16 cellular contexts compared by ENCODE assay signal in the genomic region with DNA sequence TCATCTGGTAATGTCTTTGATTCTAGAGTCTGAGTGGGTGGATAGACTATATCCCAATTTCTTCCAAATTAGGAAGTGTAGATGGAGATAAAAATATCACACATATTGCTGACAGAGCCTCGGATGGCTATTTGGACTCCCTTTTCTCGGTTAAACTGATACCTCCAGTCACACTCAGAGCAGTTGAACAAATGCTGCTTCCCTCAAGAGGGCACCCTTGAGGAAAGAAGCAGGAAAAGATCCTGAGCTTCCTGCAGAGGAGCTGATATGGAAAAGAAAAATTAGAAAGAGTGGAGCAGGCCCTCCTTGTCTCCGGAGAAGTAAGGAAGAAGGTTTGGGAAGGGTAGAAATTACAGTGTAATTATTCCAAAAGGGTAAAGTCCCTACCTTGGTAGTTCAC.
DNase-seq lines count a peak whose midpoint lies in the region; ATAC-seq and TF ChIP-seq lines count a peak whose summit lies in the region.
"Had no signal": no experiment of that assay in that cellular context is flagged by ENCODE, and none has a peak within 500 bp of the region (broad histone marks: within the 10 kb centered on the region; RNA-seq: fewer than 3 reads in every experiment).

No MANE protein-coding gene starts in this region.

- intact Hi-C loops in left colon (cut with DNase I, micrococcal nuclease) (no loop called here), vagina (cut with DNase I) (no loop called here)
- intact Hi-C loops in activated CD4-positive, alpha-beta T cell treated with anti-CD3 and anti-CD28 coated beads, Interleukin-2, amount 10 ng/mL, durations not matched to agents 24 days and 14 days (cut with micrococcal nuclease): no loop called here

- TF ChIP-seq CTCF in astrocyte of the spinal cord (IDR thresholded peaks at IDR 0.05; ENCODE audit: low read depth, low read length): peak; percentile 33
- TF ChIP-seq CTCF in vagina (IDR thresholded peaks at IDR 0.05): no peak

- no peaks in the 10 kb centered on the region for H3K36me3 Mint-ChIP-seq in activated CD4-positive, alpha-beta T cell treated with anti-CD3 and anti-CD28 coated beads, Interleukin-2, amount 10 ng/mL, durations not matched to agents 24 days and 14 days (ENCODE audit: low read depth)
- H3K36me3 Mint-ChIP-seq: activated naive CD8-positive, alpha-beta T cell treated with anti-CD3 and anti-CD28 coated beads, Interleukin-2, amount 10 ng/mL, durations not matched to agents 7 days and 5 days; CD8-positive, alpha-beta memory T cell; naive thymus-derived CD8-positive, alpha-beta T cell; stimulated activated naive B cell treated with anti-CD40 and anti-IgM and Interleukin-4, amounts not matched to agents 10 μg/mL and 1 μg/mL and 100 μg/mL, for 72 hours; T-cell had no signal

- no peak overlapping the region for H3K4me3 Mint-ChIP-seq in activated CD4-positive, alpha-beta T cell treated with anti-CD3 and anti-CD28 coated beads, Interleukin-2, amount 10 ng/mL, durations not matched to agents 24 days and 14 days
- H3K4me3 Mint-ChIP-seq: activated naive CD8-positive, alpha-beta T cell treated with anti-CD3 and anti-CD28 coated beads, Interleukin-2, amount 10 ng/mL, durations not matched to agents 7 days and 5 days; CD8-positive, alpha-beta memory T cell; naive thymus-derived CD8-positive, alpha-beta T cell; stimulated activated naive B cell treated with anti-CD40 and anti-IgM and Interleukin-4, amounts not matched to agents 10 μg/mL and 1 μg/mL and 100 μg/mL, for 72 hours; T-cell had no signal

- TF ChIP-seq EP300 in Ishikawa (IDR thresholded peaks at IDR 0.05; ENCODE audit: borderline replicate concordance): no peak

- H3K9me3 Mint-ChIP-seq in activated CD4-positive, alpha-beta T cell treated with anti-CD3 and anti-CD28 coated beads, Interleukin-2, amount 10 ng/mL, durations not matched to agents 24 days and 14 days: no peaks in the 10 kb centered on the region
- H3K9me3 Mint-ChIP-seq: activated naive CD8-positive, alpha-beta T cell treated with anti-CD3 and anti-CD28 coated beads, Interleukin-2, amount 10 ng/mL, durations not matched to agents 7 days and 5 days had no signal

- peak; percentile 41 for ATAC-seq in left colon
- ATAC-seq: GM12878; naive thymus-derived CD8-positive, alpha-beta T cell; stimulated activated naive B cell treated with anti-CD40 and anti-IgM and Interleukin-4, amounts not matched to agents 10 μg/mL and 1 μg/mL and 100 μg/mL, for 72 hours; T-cell had no signal

- H3K36me3 ChIP-seq in vagina: no peaks in the 10 kb centered on the region

- no peaks in the 10 kb centered on the region for H3K4me1 Mint-ChIP-seq in activated CD4-positive, alpha-beta T cell treated with anti-CD3 and anti-CD28 coated beads, Interleukin-2, amount 10 ng/mL, durations not matched to agents 24 days and 14 days
- H3K4me1 Mint-ChIP-seq: activated naive CD8-positive, alpha-beta T cell treated with anti-CD3 and anti-CD28 coated beads, Interleukin-2, amount 10 ng/mL, durations not matched to agents 7 days and 5 days; CD8-positive, alpha-beta memory T cell; T-cell had no signal

- no peak overlapping the region for H3K4me3 ChIP-seq in astrocyte of the spinal cord (ENCODE audit: low read depth, low read length)
- no peak overlapping the region for H3K4me3 ChIP-seq in vagina
- H3K4me3 ChIP-seq: GM12878 had no signal

- no peak for TF ChIP-seq POLR2A in vagina (IDR thresholded peaks at IDR 0.05)

- no peaks in the 10 kb centered on the region for H3K9me3 ChIP-seq in vagina

- in situ Hi-C loops in astrocyte of the spinal cord (cut with HindIII; ENCODE audit: low sequenced_read_pairs): no loop called here

- DNase-seq in CD1c-positive myeloid dendritic cell (ENCODE audit: extremely low spot score) (peak; percentile 23), astrocyte of the spinal cord (ENCODE audit: low read depth, low spot score) (no peak), left colon (no peak), SHP77 treated with DMSO at 0.1 percent for 48 hours (lab: John Stamatoyannopoulos, UW) (no peak), vagina (ENCODE audit: extremely low spot score in 2 of 2) (no peak), AG08395 (ENCODE audit: low spot score) (no peak)
- no peak for DNase-seq in activated CD4-positive, alpha-beta T cell treated with anti-CD3 and anti-CD28 coated beads, Interleukin-2, amount 10 ng/mL, durations not matched to agents 24 days and 14 days
- DNase-seq: activated naive CD8-positive, alpha-beta T cell treated with anti-CD3 and anti-CD28 coated beads, Interleukin-2, amount 10 ng/mL, durations not matched to agents 7 days and 5 days; CD8-positive, alpha-beta memory T cell; effector CD8-positive, alpha-beta T cell; hypothalamus; naive thymus-derived CD8-positive, alpha-beta T cell; stimulated activated naive B cell treated with anti-CD40 and anti-IgM and Interleukin-4, amounts not matched to agents 10 μg/mL and 1 μg/mL and 100 μg/mL, for 72 hours; T-cell had no signal

- no peaks in the 10 kb centered on the region for H3K27me3 Mint-ChIP-seq in activated CD4-positive, alpha-beta T cell treated with anti-CD3 and anti-CD28 coated beads, Interleukin-2, amount 10 ng/mL, durations not matched to agents 24 days and 14 days
- H3K27me3 Mint-ChIP-seq: stimulated activated naive B cell treated with anti-CD40 and anti-IgM and Interleukin-4, amounts not matched to agents 10 μg/mL and 1 μg/mL and 100 μg/mL, for 72 hours had no signal

- no peak overlapping the region for H3K27ac Mint-ChIP-seq in activated CD4-positive, alpha-beta T cell treated with anti-CD3 and anti-CD28 coated beads, Interleukin-2, amount 10 ng/mL, durations not matched to agents 24 days and 14 days
- H3K27ac Mint-ChIP-seq: activated naive CD8-positive, alpha-beta T cell treated with anti-CD3 and anti-CD28 coated beads, Interleukin-2, amount 10 ng/mL, durations not matched to agents 7 days and 5 days; CD8-positive, alpha-beta memory T cell; naive thymus-derived CD8-positive, alpha-beta T cell; stimulated activated naive B cell treated with anti-CD40 and anti-IgM and Interleukin-4, amounts not matched to agents 10 μg/mL and 1 μg/mL and 100 μg/mL, for 72 hours; T-cell had no signal

- H3K4me1 ChIP-seq in vagina: no peaks in the 10 kb centered on the region

- TF ChIP-seq RAD21 in Ishikawa (IDR thresholded peaks at IDR 0.05; ENCODE audit: low read depth): peak; percentile 57

- H3K27ac ChIP-seq in vagina: no peak overlapping the region

- H3K27me3 ChIP-seq in vagina: no peaks in the 10 kb centered on the region

TF ChIP-seq in Ishikawa, 13 proteins besides CTCF, POLR2A, EP300 and RAD21:
- TF ChIP-seq CREB1 (IDR thresholded peaks at IDR 0.05; ENCODE audit: low read depth) (no peak), USF1 (IDR thresholded peaks at IDR 0.05) (no peak), FOXM1 (IDR thresholded peaks at IDR 0.05; ENCODE audit: borderline replicate concordance, low read depth) (no peak), TCF12 (IDR thresholded peaks at IDR 0.05; ENCODE audit: low read depth) (no peak), NFIC (IDR thresholded peaks at IDR 0.05) (no peak)
